In genomic region chr1:103496014-103496635, GRCh38 we compare ENCODE assay signal across 1 cellular context.
TF ChIP-seq lines count a peak whose summit lies in the region.

No MANE protein-coding gene starts in this region.

TF ChIP-seq in IMR-90, 13 proteins besides CTCF, POLR2A, EP300 and RAD21:
- TF ChIP-seq RCOR1 (IDR thresholded peaks at IDR 0.05; ENCODE audit: insufficient replicate concordance, low read length) (no peak), USF2 (IDR thresholded peaks at IDR 0.05; ENCODE audit: low read depth, low read length) (no peak), FOS (IDR thresholded peaks at IDR 0.05; ENCODE audit: low read depth, low read length) (no peak), CHD1 (IDR thresholded peaks at IDR 0.05; ENCODE audit: low read depth, low read length) (no peak), CEBPB (IDR thresholded peaks at IDR 0.05; ENCODE audit: low read depth, low read length) (no peak), RFX5 (IDR thresholded peaks at IDR 0.05; ENCODE audit: low read depth, low read length) (no peak), SMC3 (IDR thresholded peaks at IDR 0.05; ENCODE audit: low read depth, low read length) (no peak)
